ENCODE assay signal across 10 cellular contexts in the genomic region with DNA sequence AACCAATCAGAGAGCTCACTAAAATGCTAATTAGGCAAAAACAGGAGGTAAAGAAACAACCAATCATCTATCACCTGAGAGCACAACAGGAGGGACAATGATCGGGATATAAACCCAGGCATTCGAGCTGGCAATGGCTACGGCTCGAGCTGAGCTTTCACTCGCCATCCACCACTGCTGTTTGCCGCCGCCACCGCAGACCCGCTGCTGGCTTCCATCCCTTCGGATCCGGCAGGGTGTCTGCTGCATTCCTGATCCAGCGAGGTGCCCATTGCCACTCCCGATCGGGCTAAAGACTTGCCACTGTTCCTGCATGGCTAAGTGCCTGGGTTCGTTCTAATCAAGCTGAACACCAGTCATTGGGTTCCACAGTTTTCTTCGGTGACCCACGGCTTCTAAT.
"Had no signal": no experiment of that assay in that cellular context is flagged by ENCODE, and none has a peak within 500 bp of the region (broad histone marks: within the 10 kb centered on the region; RNA-seq: fewer than 3 reads in every experiment).

No MANE protein-coding gene starts in this region.

- ATAC-seq: GM23338, HCT116 had no signal

- H3K36me3 ChIP-seq: HAP-1 had no signal

- H3K9me3 ChIP-seq: HAP-1 had no signal

- H3K4me2 ChIP-seq: GM23338 had no signal

- FAIRE-seq: H54 had no signal

- H2AFZ ChIP-seq: GM23248, GM23338 had no signal

- H3K4me1 ChIP-seq: HAP-1 had no signal

- H3K9ac ChIP-seq: GM23248 had no signal

- H3K27ac ChIP-seq: GM23248 had no signal

- DNase-seq: GM23248, GOT3, H7, H9, HCEC 1CT, HFFc6 had no signal

- H3K4me3 ChIP-seq: GM23248, GM23338, HAP-1 had no signal
